8 cellular contexts compared by ENCODE assay signal in genomic region chr6:165889636-165890403, GRCh38.
DNase-seq lines count a peak whose midpoint lies in the region; ATAC-seq and TF ChIP-seq lines count a peak whose summit lies in the region.

No MANE protein-coding gene starts in this region.

- WGBS in tibial nerve, 2 donors, result 14% methylated on average over 7 of the region's 7 CpGs
- 14 to 22% methylated on average over 7 of the region's 7 CpGs for WGBS in lower leg skin, 2 donors

- ATAC-seq in HG02938 (IDR thresholded peaks at IDR 0.05; ENCODE audit: unreplicated experiment), result no peak
- no peak for ATAC-seq in HG02885 (IDR thresholded peaks at IDR 0.05; ENCODE audit: poor library complexity, unreplicated experiment)

- H3K4me1 ChIP-seq in left ventricle myocardium inferior (peaks cover 4% of the 10 kb centered on the region), tibial nerve (peaks cover 0 to under 1% (median 0%) of the 10 kb centered on the region in 4 donors)

- H3K27me3 Mint-ChIP-seq in activated naive CD4-positive, alpha-beta T cell treated with anti-CD3 and anti-CD28 coated beads, Interleukin-2, amount 50 U/mL, for 24 hours, result peaks cover 19% of the 10 kb centered on the region

- H3K27ac ChIP-seq in left ventricle myocardium inferior (replicated peaks) (no peak overlapping the region), tibial nerve (no peak overlapping the region)

- H3K27ac Mint-ChIP-seq in activated naive CD4-positive, alpha-beta T cell treated with anti-CD3 and anti-CD28 coated beads, Interleukin-2, amount 50 U/mL, for 24 hours, result peak overlapping the region; percentile 66

- TF ChIP-seq CTCF in left ventricle myocardium inferior (IDR thresholded peaks at IDR 0.05; ENCODE audit: borderline replicate concordance) (peak; percentile 70), tibial nerve (IDR thresholded peaks at IDR 0.05) (peak in 4 of 5 experiments; percentile 16 to 47 (median 21)), lower leg skin (IDR thresholded peaks at IDR 0.05) (no peak)

- H3K4me3 ChIP-seq in left ventricle myocardium inferior, result no peak overlapping the region
- no peak overlapping the region for H3K4me3 ChIP-seq in tibial nerve
- no peak overlapping the region for H3K4me3 ChIP-seq in lower leg skin (ENCODE audit: low read depth, poor library complexity, severe bottlenecking)

- H3K36me3 Mint-ChIP-seq in activated naive CD4-positive, alpha-beta T cell treated with anti-CD3 and anti-CD28 coated beads, Interleukin-2, amount 50 U/mL, for 24 hours, result no peaks in the 10 kb centered on the region

- no peak for DNase-seq in activated naive CD4-positive, alpha-beta T cell (lab: John Stamatoyannopoulos, UW)
- DNase-seq in RPMI7951 (ENCODE audit: low read depth) (peak; percentile 60), left ventricle myocardium inferior (no peak), tibial nerve (ENCODE audit: low spot score in 2 of 2) (no peak), lower leg skin (ENCODE audit: low spot score in 2 of 2) (no peak)

- H3K4me1 Mint-ChIP-seq in activated naive CD4-positive, alpha-beta T cell treated with anti-CD3 and anti-CD28 coated beads, Interleukin-2, amount 50 U/mL, for 24 hours, result peaks cover 5% of the 10 kb centered on the region

- intact Hi-C loops in left ventricle myocardium inferior (cut with micrococcal nuclease) (no loop called here), lower leg skin (cut with DNase I; ENCODE audit: low total_unique reads) (loop anchor here (10.0 kb wide), 1 partner anchor 215 kb away; no protein-coding TSS in a partner anchor)

- H3K36me3 ChIP-seq in left ventricle myocardium inferior (no peaks in the 10 kb centered on the region), tibial nerve (no peaks in the 10 kb centered on the region)

- no peak for TF ChIP-seq POLR2A in tibial nerve (IDR thresholded peaks at IDR 0.05)
- TF ChIP-seq POLR2A in lower leg skin (IDR thresholded peaks at IDR 0.05), result no peak

- H3K27me3 ChIP-seq in left ventricle myocardium inferior (ENCODE audit: low read depth) (peaks cover 60% of the 10 kb centered on the region), tibial nerve (peaks cover 0 to 7% of the 10 kb centered on the region in 2 donors)

- TF ChIP-seq EP300 in tibial nerve (IDR thresholded peaks at IDR 0.05), result no peak

- no peaks in the 10 kb centered on the region for H3K9me3 Mint-ChIP-seq in activated naive CD4-positive, alpha-beta T cell treated with anti-CD3 and anti-CD28 coated beads, Interleukin-2, amount 50 U/mL, for 24 hours

- H3K4me3 Mint-ChIP-seq in activated naive CD4-positive, alpha-beta T cell treated with anti-CD3 and anti-CD28 coated beads, Interleukin-2, amount 50 U/mL, for 24 hours, result no peak overlapping the region

- peaks cover 12% of the 10 kb centered on the region for H3K9me3 ChIP-seq in left ventricle myocardium inferior (replicated peaks)
- H3K9me3 ChIP-seq in tibial nerve, result peaks cover 0 to 5% (median 0%) of the 10 kb centered on the region in 4 donors

Comparison
In these comparisons a context has a peak if more than half of its experiments do, and no peak if none do; other contexts are left out.
1. CTCF ChIP-seq: peak in left ventricle myocardium inferior (single experiment) and tibial nerve (4 of 5); none in lower leg skin (0 of 3).